Comparison of ENCODE assay signal across 10 cellular contexts in the genomic region with DNA sequence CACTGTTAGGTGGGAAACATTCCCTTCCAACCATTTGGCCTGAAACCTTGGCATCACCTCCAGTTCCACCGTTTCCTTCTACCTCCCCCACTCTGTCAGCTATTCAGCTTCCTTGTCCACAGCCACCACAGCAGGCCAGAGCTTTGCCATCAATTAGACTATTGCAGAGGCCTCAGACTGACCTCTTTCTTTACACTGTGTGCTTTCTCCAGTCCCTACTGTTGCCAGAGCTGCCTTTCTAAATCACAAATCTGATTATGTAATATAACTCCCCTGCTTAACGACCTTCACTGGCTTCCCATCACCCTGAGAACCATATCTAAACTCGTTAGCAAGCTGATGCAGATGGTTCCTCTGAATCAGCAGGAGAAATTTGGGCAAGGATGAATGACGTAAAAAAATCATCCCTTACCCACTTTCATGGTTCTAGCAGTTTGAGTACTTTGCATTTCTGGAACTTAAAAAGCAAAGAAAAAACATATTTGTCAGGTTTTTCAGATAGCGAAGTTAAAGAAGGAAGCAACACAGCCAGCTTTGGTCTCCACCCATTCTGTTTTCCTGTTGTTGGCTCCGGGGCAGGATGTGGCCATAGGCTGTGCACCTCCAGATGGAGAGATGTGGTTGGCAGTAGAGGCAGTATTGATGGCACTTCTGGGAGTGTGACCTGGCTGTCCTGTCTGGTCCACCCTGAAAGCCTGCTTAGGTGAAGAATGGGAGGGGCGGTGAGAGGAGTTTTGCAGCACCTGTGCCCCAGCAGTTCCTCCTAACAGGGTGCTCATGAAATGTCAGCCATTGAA.
A peak's percentile ranks its signal among the peaks of the same experiment; 100 is the strongest.
DNase-seq lines count a peak whose midpoint lies in the region; ATAC-seq and TF ChIP-seq lines count a peak whose summit lies in the region.
"Had no signal": no experiment of that assay in that cellular context is flagged by ENCODE, and none has a peak within 500 bp of the region (broad histone marks: within the 10 kb centered on the region; RNA-seq: fewer than 3 reads in every experiment).

No MANE protein-coding gene starts in this region.

- no peak overlapping the region for H3K27ac ChIP-seq in brain microvascular endothelial cell
- H3K27ac ChIP-seq: colonic mucosa had no signal

- CTCF ChIA-PET in activated CD4-positive, alpha-beta T cell treated with anti-CD3 and anti-CD28 coated beads for 36 hours (lab: Charles Lee), result interaction anchor here (0.6 to 1.2 kb wide), 3 partner anchors 21 to 907 kb away, joined by 3 to 5 read pairs (median 3); no protein-coding TSS in a partner anchor

- POLR2A ChIA-PET in activated CD4-positive, alpha-beta T cell treated with anti-CD3 and anti-CD28 coated beads for 36 hours (lab: Charles Lee), result no interaction called here

- H3K27ac Mint-ChIP-seq in activated CD4-positive, alpha-beta T cell treated with anti-CD3 and anti-CD28 coated beads for 36 hours, result peak overlapping the region; percentile 74
- H3K27ac Mint-ChIP-seq in activated naive CD8-positive, alpha-beta T cell treated with anti-CD3 and anti-CD28 coated beads, Interleukin-2, amount 50 U/mL, for 24 hours, result peak overlapping the region; percentile 71

- H3K36me3 Mint-ChIP-seq in activated CD4-positive, alpha-beta T cell treated with anti-CD3 and anti-CD28 coated beads for 36 hours (ENCODE audit: low read depth), result no peaks in the 10 kb centered on the region
- H3K36me3 Mint-ChIP-seq in activated naive CD8-positive, alpha-beta T cell treated with anti-CD3 and anti-CD28 coated beads, Interleukin-2, amount 50 U/mL, for 24 hours (ENCODE audit: low read depth), result no peaks in the 10 kb centered on the region

- H3K4me3 ChIP-seq in brain microvascular endothelial cell (ENCODE audit: low read depth, low read length), result no peak overlapping the region
- H3K4me3 ChIP-seq: colonic mucosa had no signal

- H3K4me1 Mint-ChIP-seq in activated CD4-positive, alpha-beta T cell treated with anti-CD3 and anti-CD28 coated beads for 36 hours, result peaks cover 52% of the 10 kb centered on the region
- peaks cover 46% of the 10 kb centered on the region for H3K4me1 Mint-ChIP-seq in activated naive CD8-positive, alpha-beta T cell treated with anti-CD3 and anti-CD28 coated beads, Interleukin-2, amount 50 U/mL, for 24 hours

- H3K27me3 ChIP-seq in brain microvascular endothelial cell (replicated peaks), result no peaks in the 10 kb centered on the region
- H3K27me3 ChIP-seq: colonic mucosa had no signal

- in situ Hi-C loops in brain microvascular endothelial cell (cut with HindIII; ENCODE audit: low pct_ligation_motif_present, low sequenced_read_pairs), result no loop called here
- in situ Hi-C loops in ACHN (cut with HindIII; ENCODE audit: low pct_ligation_motif_present, low pct_unique_long_range_greater_than_20kb, low sequenced_read_pairs), result no loop called here

- no peaks in the 10 kb centered on the region for H3K9me3 Mint-ChIP-seq in activated CD4-positive, alpha-beta T cell treated with anti-CD3 and anti-CD28 coated beads for 36 hours (ENCODE audit: low read depth)
- H3K9me3 Mint-ChIP-seq in activated naive CD8-positive, alpha-beta T cell treated with anti-CD3 and anti-CD28 coated beads, Interleukin-2, amount 50 U/mL, for 24 hours, result peaks cover 11% of the 10 kb centered on the region

- DNase-seq in NCI-H69 (lab: John Stamatoyannopoulos, UW) (peak; percentile 59), brain microvascular endothelial cell (no peak), ACHN (no peak)
- DNase-seq in activated CD4-positive, alpha-beta T cell treated with anti-CD3 and anti-CD28 coated beads for 36 hours, result peak; percentile 47
- peak; percentile 12 for DNase-seq in activated naive CD8-positive, alpha-beta T cell treated with anti-CD3 and anti-CD28 coated beads, Interleukin-2, amount 50 U/mL, for 24 hours
- DNase-seq in stimulated activated CD4-positive, alpha-beta T cell treated with anti-CD3 and anti-CD28 coated beads, Interleukin-4, amount 100 ng/mL, for 24 hours, result peak; percentile 22
- DNase-seq: colonic mucosa, NCI-H1694 had no signal

- no peaks in the 10 kb centered on the region for H3K36me3 ChIP-seq in brain microvascular endothelial cell (replicated peaks)
- H3K36me3 ChIP-seq: colonic mucosa had no signal

- no peak for TF ChIP-seq CTCF in brain microvascular endothelial cell (IDR thresholded peaks at IDR 0.05; ENCODE audit: low read depth, low read length, missing control alignments)

- intact Hi-C loops in activated CD4-positive, alpha-beta T cell treated with anti-CD3 and anti-CD28 coated beads for 36 hours (cut with DNase I, micrococcal nuclease), result no loop called here

- no peaks in the 10 kb centered on the region for H3K27me3 Mint-ChIP-seq in activated CD4-positive, alpha-beta T cell treated with anti-CD3 and anti-CD28 coated beads for 36 hours
- no peaks in the 10 kb centered on the region for H3K27me3 Mint-ChIP-seq in activated naive CD8-positive, alpha-beta T cell treated with anti-CD3 and anti-CD28 coated beads, Interleukin-2, amount 50 U/mL, for 24 hours

- peak; percentile 56 for ATAC-seq in activated CD4-positive, alpha-beta T cell treated with anti-CD3 and anti-CD28 coated beads for 36 hours
- peak; percentile 63 for ATAC-seq in activated naive CD8-positive, alpha-beta T cell treated with anti-CD3 and anti-CD28 coated beads, Interleukin-2, amount 50 U/mL, for 24 hours
- no peak for ATAC-seq in HG03139 (IDR thresholded peaks at IDR 0.05; ENCODE audit: unreplicated experiment)
- no peak for ATAC-seq in GM19351 (IDR thresholded peaks at IDR 0.05; ENCODE audit: unreplicated experiment)

- H3K4me3 Mint-ChIP-seq in activated CD4-positive, alpha-beta T cell treated with anti-CD3 and anti-CD28 coated beads for 36 hours, result no peak overlapping the region
- no peak overlapping the region for H3K4me3 Mint-ChIP-seq in activated naive CD8-positive, alpha-beta T cell treated with anti-CD3 and anti-CD28 coated beads, Interleukin-2, amount 50 U/mL, for 24 hours

Comparison
In these comparisons a context has a peak if more than half of its experiments do, and no peak if none do; other contexts are left out.
1. DNase-seq: peak in NCI-H69 (single experiment), activated CD4-positive, alpha-beta T cell treated with anti-CD3 and anti-CD28 coated beads for 36 hours (single experiment), activated naive CD8-positive, alpha-beta T cell treated with anti-CD3 and anti-CD28 coated beads, Interleukin-2, amount 50 U/mL, for 24 hours (single experiment) and stimulated activated CD4-positive, alpha-beta T cell treated with anti-CD3 and anti-CD28 coated beads, Interleukin-4, amount 100 ng/mL, for 24 hours (single experiment); none in brain microvascular endothelial cell (single experiment) and ACHN (single experiment).
2. ATAC-seq: peak in activated CD4-positive, alpha-beta T cell treated with anti-CD3 and anti-CD28 coated beads for 36 hours (single experiment) and activated naive CD8-positive, alpha-beta T cell treated with anti-CD3 and anti-CD28 coated beads, Interleukin-2, amount 50 U/mL, for 24 hours (single experiment); none in HG03139 (single experiment) and GM19351 (single experiment).